30 cellular contexts compared by ENCODE assay signal in genomic region chr3:61690016-61690415, GRCh38.
"Had no signal": no experiment of that assay in that cellular context is flagged by ENCODE, and none has a peak within 500 bp of the region (broad histone marks: within the 10 kb centered on the region; RNA-seq: fewer than 3 reads in every experiment).

No MANE protein-coding gene starts in this region.

- H3K27ac ChIP-seq: adrenal gland, body of pancreas, heart left ventricle, VCaP had no signal

- H3K27me3 Mint-ChIP-seq: activated CD4-positive, alpha-beta memory T cell treated with anti-CD3 and anti-CD28 coated beads for 36 hours; activated CD8-positive, alpha-beta memory T cell treated with anti-CD3 and anti-CD28 coated beads, Interleukin-2, amount 10 ng/mL, durations not matched to agents 7 days and 5 days had no signal

- DNase-seq: activated CD4-positive, alpha-beta memory T cell treated with anti-CD3 and anti-CD28 coated beads for 36 hours; activated CD4-positive, alpha-beta T cell treated with anti-CD3 and anti-CD28 coated beads for 36 hours; activated CD4-positive, alpha-beta T cell treated with anti-CD3 and anti-CD28 coated beads, Interleukin-2, amount 10 ng/mL, durations not matched to agents 24 days and 14 days; activated CD4-positive, CD25-positive, alpha-beta regulatory T cell; activated CD4-positive, CD25-positive, alpha-beta regulatory T cell treated with anti-CD3 and anti-CD28 coated beads, Interleukin-2, amount 50 U/mL, for 72 hours; activated CD8-positive, alpha-beta memory T cell treated with anti-CD3 and anti-CD28 coated beads, Interleukin-2, amount 10 ng/mL, durations not matched to agents 7 days and 5 days; activated CD8-positive, alpha-beta memory T cell treated with anti-CD3 and anti-CD28 coated beads, Interleukin-2, amount 50 U/mL, for 4 hours; activated CD8-positive, alpha-beta T cell treated with anti-CD3 and anti-CD28 coated beads, Interleukin-2, amount 10 ng/mL, durations not matched to agents 7 days and 5 days; activated effector memory CD4-positive, alpha-beta T cell treated with anti-CD3 and anti-CD28 coated beads, Interleukin-2, amount 50 U/mL, for 16 hours; activated naive CD4-positive, alpha-beta T cell treated with anti-CD3 and anti-CD28 coated beads for 36 hours; activated naive CD8-positive, alpha-beta T cell treated with anti-CD3 and anti-CD28 coated beads for 36 hours; activated naive CD8-positive, alpha-beta T cell treated with anti-CD3 and anti-CD28 coated beads, Interleukin-2, amount 50 U/mL, for 24 hours; activated T-cell treated with anti-CD3 and anti-CD28 coated beads, Interleukin-2, amount 50 U/mL, for 1 hour; activated T-cell treated with anti-CD3 and anti-CD28 coated beads, Interleukin-2, amount 50 U/mL, for 48 hours; adrenal gland; amygdala; aorta; body of pancreas; caudate nucleus; cortex of kidney; dermis blood vessel endothelial cell; effector CD4-positive, alpha-beta T cell; foreskin fibroblast; heart left ventricle; T-helper 2 cell had no signal

- H3K4me1 Mint-ChIP-seq: activated CD4-positive, alpha-beta T cell treated with anti-CD3 and anti-CD28 coated beads for 36 hours; activated CD4-positive, alpha-beta T cell treated with anti-CD3 and anti-CD28 coated beads, Interleukin-2, amount 10 ng/mL, durations not matched to agents 24 days and 14 days; activated CD8-positive, alpha-beta memory T cell treated with anti-CD3 and anti-CD28 coated beads, Interleukin-2, amount 10 ng/mL, durations not matched to agents 7 days and 5 days; activated naive CD4-positive, alpha-beta T cell treated with anti-CD3 and anti-CD28 coated beads, Interleukin-2, amount 50 U/mL, for 24 hours; activated naive CD8-positive, alpha-beta T cell treated with anti-CD3 and anti-CD28 coated beads for 36 hours; activated naive CD8-positive, alpha-beta T cell treated with anti-CD3 and anti-CD28 coated beads, Interleukin-2, amount 50 U/mL, for 24 hours had no signal

- ATAC-seq: activated CD4-positive, alpha-beta T cell treated with anti-CD3 and anti-CD28 coated beads for 36 hours; activated CD8-positive, alpha-beta memory T cell treated with anti-CD3 and anti-CD28 coated beads, Interleukin-2, amount 10 ng/mL, durations not matched to agents 7 days and 5 days; activated CD8-positive, alpha-beta T cell treated with anti-CD3 and anti-CD28 coated beads, Interleukin-2, amount 10 ng/mL, durations not matched to agents 7 days and 5 days; activated naive CD8-positive, alpha-beta T cell treated with anti-CD3 and anti-CD28 coated beads, Interleukin-2, amount 50 U/mL, for 24 hours; body of pancreas; esophagus mucosa; heart left ventricle had no signal

- H3K4me3 ChIP-seq: adrenal gland, body of pancreas, heart left ventricle had no signal

- H3K9me3 Mint-ChIP-seq: activated naive CD4-positive, alpha-beta T cell treated with anti-CD3 and anti-CD28 coated beads, Interleukin-2, amount 50 U/mL, for 24 hours; activated naive CD8-positive, alpha-beta T cell treated with anti-CD3 and anti-CD28 coated beads for 36 hours; activated naive CD8-positive, alpha-beta T cell treated with anti-CD3 and anti-CD28 coated beads, Interleukin-2, amount 50 U/mL, for 24 hours; activated T-helper 1 cell treated with anti-CD3 and anti-CD28 coated beads, Interleukin-12 subunit alpha, Interleukin-12 subunit beta, Interleukin-2, Interleukin-4 antibody, amounts not matched to agents 30 ng/mL and 10 ng/mL and 1 ng/mL, durations not matched to agents 14 hours and 24 hours and 36 hours; activated T-helper 2 cell treated with anti-CD3 and anti-CD28 coated beads, Interferon-gamma antibody, Interleukin-2, Interleukin-4, amounts not matched to agents 10 μg/mL and 5 μg/mL and 100 μg/mL, durations not matched to agents 14 hours and 24 hours and 36 hours had no signal

- H3K36me3 ChIP-seq: adrenal gland had no signal

- H3K27ac Mint-ChIP-seq: activated CD4-positive, alpha-beta memory T cell treated with anti-CD3 and anti-CD28 coated beads for 36 hours; activated CD4-positive, alpha-beta T cell treated with anti-CD3 and anti-CD28 coated beads for 36 hours; activated CD4-positive, alpha-beta T cell treated with anti-CD3 and anti-CD28 coated beads, Interleukin-2, amount 10 ng/mL, durations not matched to agents 24 days and 14 days; activated CD8-positive, alpha-beta memory T cell treated with anti-CD3 and anti-CD28 coated beads, Interleukin-2, amount 10 ng/mL, durations not matched to agents 7 days and 5 days; activated CD8-positive, alpha-beta T cell treated with anti-CD3 and anti-CD28 coated beads, Interleukin-2, amount 10 ng/mL, durations not matched to agents 7 days and 5 days; activated naive CD4-positive, alpha-beta T cell treated with anti-CD3 and anti-CD28 coated beads for 36 hours; activated naive CD4-positive, alpha-beta T cell treated with anti-CD3 and anti-CD28 coated beads, Interleukin-2, amount 50 U/mL, for 24 hours; activated naive CD8-positive, alpha-beta T cell treated with anti-CD3 and anti-CD28 coated beads for 36 hours; activated naive CD8-positive, alpha-beta T cell treated with anti-CD3 and anti-CD28 coated beads, Interleukin-2, amount 50 U/mL, for 24 hours; activated T-helper 1 cell treated with anti-CD3 and anti-CD28 coated beads, Interleukin-12 subunit alpha, Interleukin-12 subunit beta, Interleukin-2, Interleukin-4 antibody, amounts not matched to agents 30 ng/mL and 10 ng/mL and 1 ng/mL, durations not matched to agents 14 hours and 24 hours and 36 hours; activated T-helper 2 cell treated with anti-CD3 and anti-CD28 coated beads, Interferon-gamma antibody, Interleukin-2, Interleukin-4, amounts not matched to agents 10 μg/mL and 5 μg/mL and 100 μg/mL, durations not matched to agents 14 hours and 24 hours and 36 hours had no signal

- H3K9me3 ChIP-seq: adrenal gland, body of pancreas, heart left ventricle had no signal

- H3K4me3 Mint-ChIP-seq: activated CD4-positive, alpha-beta memory T cell treated with anti-CD3 and anti-CD28 coated beads for 36 hours; activated CD4-positive, alpha-beta T cell treated with anti-CD3 and anti-CD28 coated beads for 36 hours; activated CD4-positive, alpha-beta T cell treated with anti-CD3 and anti-CD28 coated beads, Interleukin-2, amount 10 ng/mL, durations not matched to agents 24 days and 14 days; activated CD8-positive, alpha-beta memory T cell treated with anti-CD3 and anti-CD28 coated beads, Interleukin-2, amount 10 ng/mL, durations not matched to agents 7 days and 5 days; activated CD8-positive, alpha-beta T cell treated with anti-CD3 and anti-CD28 coated beads, Interleukin-2, amount 10 ng/mL, durations not matched to agents 7 days and 5 days; activated naive CD4-positive, alpha-beta T cell treated with anti-CD3 and anti-CD28 coated beads for 36 hours; activated naive CD4-positive, alpha-beta T cell treated with anti-CD3 and anti-CD28 coated beads, Interleukin-2, amount 50 U/mL, for 24 hours; activated naive CD8-positive, alpha-beta T cell treated with anti-CD3 and anti-CD28 coated beads for 36 hours; activated naive CD8-positive, alpha-beta T cell treated with anti-CD3 and anti-CD28 coated beads, Interleukin-2, amount 50 U/mL, for 24 hours; activated T-helper 1 cell treated with anti-CD3 and anti-CD28 coated beads, Interleukin-12 subunit alpha, Interleukin-12 subunit beta, Interleukin-2, Interleukin-4 antibody, amounts not matched to agents 30 ng/mL and 10 ng/mL and 1 ng/mL, durations not matched to agents 14 hours and 24 hours and 36 hours had no signal

- H3K27me3 ChIP-seq: adrenal gland, body of pancreas, heart left ventricle had no signal

- H3K36me3 Mint-ChIP-seq: activated CD4-positive, alpha-beta memory T cell treated with anti-CD3 and anti-CD28 coated beads for 36 hours; activated CD8-positive, alpha-beta memory T cell treated with anti-CD3 and anti-CD28 coated beads, Interleukin-2, amount 10 ng/mL, durations not matched to agents 7 days and 5 days; activated naive CD4-positive, alpha-beta T cell treated with anti-CD3 and anti-CD28 coated beads, Interleukin-2, amount 50 U/mL, for 24 hours; activated naive CD8-positive, alpha-beta T cell treated with anti-CD3 and anti-CD28 coated beads for 36 hours had no signal
